10 cellular contexts compared by ENCODE assay signal in the genomic region with DNA sequence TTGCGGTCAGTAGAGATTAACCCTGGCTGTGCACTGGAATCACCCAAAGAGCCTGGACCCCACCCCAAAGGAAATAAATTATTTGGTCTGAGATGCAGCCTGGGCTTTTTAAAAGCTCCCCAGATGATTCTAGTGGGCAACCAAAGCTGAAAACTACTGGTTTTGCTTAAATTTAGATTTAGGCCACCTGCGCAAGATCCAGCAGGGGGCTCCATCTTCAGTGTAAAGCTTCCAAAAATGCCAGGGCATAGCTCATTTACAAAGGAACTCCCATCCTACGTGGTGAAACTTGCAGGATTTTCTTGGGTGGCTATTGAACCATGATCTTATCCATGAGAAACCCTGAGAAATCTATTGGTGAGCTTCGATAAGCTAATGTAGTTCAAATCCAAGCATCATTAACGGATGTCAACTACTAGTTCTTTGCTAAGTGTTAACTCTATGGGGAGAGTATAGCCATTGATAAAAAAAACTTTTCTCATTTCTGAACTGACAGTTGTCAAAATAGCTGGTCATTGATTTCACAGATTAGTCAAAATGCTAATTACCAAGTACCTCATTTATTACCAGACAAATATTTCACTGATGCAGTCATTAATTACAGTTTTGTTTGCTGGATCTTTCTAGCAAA.
DNase-seq lines count a peak whose midpoint lies in the region; ATAC-seq, FAIRE-seq and TF ChIP-seq lines count a peak whose summit lies in the region.
"Had no signal": no experiment of that assay in that cellular context is flagged by ENCODE, and none has a peak within 500 bp of the region (broad histone marks: within the 10 kb centered on the region; RNA-seq: fewer than 3 reads in every experiment).

No MANE protein-coding gene starts in this region.

- no peak overlapping the region for H3K18ac ChIP-seq in mesendoderm (ENCODE audit: low read length)

- H3K56ac ChIP-seq in mesendoderm (ENCODE audit: low read length): no peak overlapping the region

- H3K27ac ChIP-seq in astrocyte (ENCODE audit: low read depth, low read length) (no peak overlapping the region), mesendoderm (ENCODE audit: low read depth, low read length) (no peak overlapping the region)
- H3K27ac ChIP-seq: pancreas had no signal

- no peak overlapping the region for H3K4ac ChIP-seq in mesendoderm (ENCODE audit: low read depth, low read length)

- DNase-seq in EL (peak; percentile 8), HTR-8/SVneo (ENCODE audit: insufficient read length, low spot score) (peak; percentile 2), astrocyte (ENCODE audit: low read depth) (no peak), mesendoderm (peak; percentile 47), cortex of kidney (lab: John Stamatoyannopoulos, UW) (no peak), activated gamma-delta T cell treated with Interleukin-2 at 50 U/mL for 16 hours (no peak), HPDE6-E6E7 (ENCODE audit: extremely low spot score) (no peak)
- DNase-seq: pancreas had no signal

- H3K79me1 ChIP-seq in mesendoderm (ENCODE audit: low read length): no peaks in the 10 kb centered on the region

- H3K9me3 ChIP-seq in astrocyte (ENCODE audit: insufficient read depth, low read depth, low read length): no peaks in the 10 kb centered on the region
- H3K9me3 ChIP-seq: pancreas had no signal

- H3K4me3 ChIP-seq in astrocyte (ENCODE audit: insufficient read depth, low read depth, low read length) (no peak overlapping the region), mesendoderm (ENCODE audit: low read length) (no peak overlapping the region)
- H3K4me3 ChIP-seq: pancreas had no signal

- H3K9ac ChIP-seq in astrocyte (ENCODE audit: low read length) (no peak overlapping the region), mesendoderm (ENCODE audit: low read length) (no peak overlapping the region)

- H3K79me2 ChIP-seq in astrocyte (ENCODE audit: insufficient read depth, low read length): no peaks in the 10 kb centered on the region
- no peaks in the 10 kb centered on the region for H3K79me2 ChIP-seq in mesendoderm (ENCODE audit: control insufficient read depth, insufficient read depth, low read length)

- TF ChIP-seq CTCF in astrocyte (IDR thresholded peaks at IDR 0.05; ENCODE audit: insufficient read depth, low read depth, low read length): peak; percentile 54

- H2AK5ac ChIP-seq in mesendoderm (ENCODE audit: low read length): no peak overlapping the region

- H3K4me3 Mint-ChIP-seq in astrocyte (ENCODE audit: unreplicated experiment): no peak overlapping the region
- H3K4me3 Mint-ChIP-seq: dendritic cell treated with granulocyte-macrophage colony-stimulating factor and Interleukin-4, amounts not matched to agents 40 ng/mL and 50 ng/mL, for 4 days had no signal

- H3K36me3 Mint-ChIP-seq in astrocyte (ENCODE audit: low read depth, unreplicated experiment): no peaks in the 10 kb centered on the region

- H3K27me3 ChIP-seq in astrocyte (ENCODE audit: insufficient read depth, low read length) (no peaks in the 10 kb centered on the region), mesendoderm (ENCODE audit: insufficient read depth, low read length, poor library complexity) (no peaks in the 10 kb centered on the region)
- H3K27me3 ChIP-seq: pancreas had no signal

- no peak overlapping the region for H2AFZ ChIP-seq in astrocyte (ENCODE audit: low read depth, low read length)

- peaks cover 2% of the 10 kb centered on the region for H3K4me1 Mint-ChIP-seq in astrocyte (ENCODE audit: low read depth, unreplicated experiment)

- H3K36me3 ChIP-seq in astrocyte (ENCODE audit: insufficient read depth, low read length) (no peaks in the 10 kb centered on the region), mesendoderm (ENCODE audit: control insufficient read depth, insufficient read depth, low read length) (no peaks in the 10 kb centered on the region)
- H3K36me3 ChIP-seq: pancreas had no signal

- no CpG with 5 or more reads among the region's 5 CpGs for WGBS in mesendoderm (ENCODE audit: extremely low coverage, insufficient coverage, low lambda C conversion rate)

- H3K9me3 Mint-ChIP-seq in astrocyte (ENCODE audit: unreplicated experiment): no peaks in the 10 kb centered on the region
- H3K9me3 Mint-ChIP-seq: dendritic cell treated with granulocyte-macrophage colony-stimulating factor and Interleukin-4, amounts not matched to agents 40 ng/mL and 50 ng/mL, for 4 days had no signal

- H4K5ac ChIP-seq in mesendoderm (ENCODE audit: low read length): no peak overlapping the region

- ATAC-seq in HG03342 (IDR thresholded peaks at IDR 0.05; ENCODE audit: unreplicated experiment): no peak
- ATAC-seq: pancreas had no signal

- H4K20me1 ChIP-seq in astrocyte (ENCODE audit: insufficient read depth, low read length): no peaks in the 10 kb centered on the region

- FAIRE-seq in HTR-8/SVneo (lab: Jason Lieb, UNC): no peak
- FAIRE-seq in astrocyte (lab: Jason Lieb, UNC): no peak
- FAIRE-seq: pancreas had no signal

- H3K4me2 ChIP-seq in astrocyte (ENCODE audit: low read length): no peak overlapping the region
- no peak overlapping the region for H3K4me2 ChIP-seq in mesendoderm (ENCODE audit: low read length)

- H2BK120ac ChIP-seq in mesendoderm (ENCODE audit: low read depth, low read length): no peak overlapping the region

- no peak overlapping the region for H3K27ac Mint-ChIP-seq in astrocyte (ENCODE audit: unreplicated experiment)
- H3K27ac Mint-ChIP-seq: dendritic cell treated with granulocyte-macrophage colony-stimulating factor and Interleukin-4, amounts not matched to agents 40 ng/mL and 50 ng/mL, for 4 days had no signal

- no peaks in the 10 kb centered on the region for H3K27me3 Mint-ChIP-seq in astrocyte (ENCODE audit: low read depth, unreplicated experiment)

- no peak overlapping the region for H2BK5ac ChIP-seq in mesendoderm (ENCODE audit: low read length)

- no peak overlapping the region for H4K8ac ChIP-seq in mesendoderm (ENCODE audit: low read depth, low read length)

- H3K4me1 ChIP-seq in astrocyte (ENCODE audit: insufficient read depth, low read length) (no peaks in the 10 kb centered on the region), mesendoderm (ENCODE audit: control insufficient read depth, low read depth, low read length) (no peaks in the 10 kb centered on the region)
- H3K4me1 ChIP-seq: pancreas had no signal

- no peak overlapping the region for H3K23ac ChIP-seq in mesendoderm (ENCODE audit: low read length)

- H2BK15ac ChIP-seq in mesendoderm (replicated peaks; ENCODE audit: low read depth): no peak overlapping the region

Comparison
In these comparisons a context has a peak if more than half of its experiments do, and no peak if none do; other contexts are left out.
1. DNase-seq: peak in EL (single experiment), HTR-8/SVneo (single experiment) and mesendoderm (single experiment); none in astrocyte (single experiment), cortex of kidney (single experiment), activated gamma-delta T cell treated with Interleukin-2 at 50 U/mL for 16 hours (single experiment) and HPDE6-E6E7 (single experiment).